ENCODE assay signal across 8 cellular contexts in genomic region chr17:47253541-47254402, GRCh38. TPM values are rescaled to one million over a fixed set of nuclear protein-coding genes. Genes with fewer than 3 reads are reported as not detected.
DNase-seq lines count a peak whose midpoint lies in the region; ATAC-seq and TF ChIP-seq lines count a peak whose summit lies in the region.

Gene ITGB3, plus strand, starts transcription at chr17:47253827. Its CDS starts 35 bp downstream, at chr17:47253862.

- H3K27me3 ChIP-seq in SU-DHL-6 (ENCODE audit: low read length) (no peaks in the 10 kb centered on the region), left ventricle myocardium inferior (ENCODE audit: low read depth) (no peaks in the 10 kb centered on the region), uterus (no peaks in the 10 kb centered on the region)

- peak within 1 kb of the TSS; percentile 63 for H2AFZ ChIP-seq in SU-DHL-6 (ENCODE audit: low read depth, low read length, severe bottlenecking)

- H3K9me3 Mint-ChIP-seq in activated naive CD8-positive, alpha-beta T cell treated with anti-CD3 and anti-CD28 coated beads, Interleukin-2, amount 10 ng/mL, durations not matched to agents 7 days and 5 days, result no peaks in the 10 kb centered on the region

- DNase-seq in DMS 273 treated with DMSO at 0.1 percent for 48 hours (lab: John Stamatoyannopoulos, UW) (peak; percentile 54), KBM-7 (peak; percentile 65), left ventricle myocardium inferior (peak; percentile 82), pulmonary artery endothelial cell (ENCODE audit: low read depth, low spot score) (peak; percentile 56), uterus (peak; percentile 80 to 83)
- DNase-seq in activated naive CD8-positive, alpha-beta T cell treated with anti-CD3 and anti-CD28 coated beads, Interleukin-2, amount 10 ng/mL, durations not matched to agents 7 days and 5 days, result peak; percentile 80

- peak; percentile 29 to 85 for TF ChIP-seq POLR2A in uterus (IDR thresholded peaks at IDR 0.05)

- H3K36me3 ChIP-seq in SU-DHL-6 (ENCODE audit: low read length), result no peaks in the 10 kb centered on the region
- no peaks in the 10 kb centered on the region for H3K36me3 ChIP-seq in left ventricle myocardium inferior
- no peaks in the 10 kb centered on the region for H3K36me3 ChIP-seq in uterus

- H3K4me3 ChIP-seq in SU-DHL-6 (ENCODE audit: insufficient read depth, low read length, poor library complexity, severe bottlenecking), result peak within 1 kb of the TSS; percentile 40
- H3K4me3 ChIP-seq in left ventricle myocardium inferior, result peak within 1 kb of the TSS; percentile 83
- peak within 1 kb of the TSS; percentile 42 to 72 for H3K4me3 ChIP-seq in uterus

- TF ChIP-seq CTCF in SU-DHL-6 (IDR thresholded peaks at IDR 0.05; ENCODE audit: insufficient read depth, low read length, poor library complexity, severe bottlenecking) (no peak), left ventricle myocardium inferior (IDR thresholded peaks at IDR 0.05; ENCODE audit: borderline replicate concordance) (peak; percentile 69), uterus (IDR thresholded peaks at IDR 0.05) (peak; percentile 24 to 74 (median 58))

- H3K4me1 ChIP-seq in left ventricle myocardium inferior, result peaks cover 36% of the 10 kb centered on the region
- H3K4me1 ChIP-seq in uterus, result no peaks in the 10 kb centered on the region

- peak within 1 kb of the TSS; percentile 23 for H3K27ac Mint-ChIP-seq in activated naive CD8-positive, alpha-beta T cell treated with anti-CD3 and anti-CD28 coated beads, Interleukin-2, amount 10 ng/mL, durations not matched to agents 7 days and 5 days

- H3K9me2 ChIP-seq in SU-DHL-6 (replicated peaks; ENCODE audit: insufficient read depth, low read length), result no peaks in the 10 kb centered on the region

- no peaks in the 10 kb centered on the region for H4K20me1 ChIP-seq in SU-DHL-6 (ENCODE audit: low read depth, low read length)

- H3K9me3 ChIP-seq in SU-DHL-6 (ENCODE audit: insufficient read depth, low read length) (no peaks in the 10 kb centered on the region), left ventricle myocardium inferior (replicated peaks) (no peaks in the 10 kb centered on the region), uterus (no peaks in the 10 kb centered on the region)

- H3F3A ChIP-seq in SU-DHL-6 (ENCODE audit: insufficient read depth), result no peaks in the 10 kb centered on the region

- H3K4me1 Mint-ChIP-seq in activated naive CD8-positive, alpha-beta T cell treated with anti-CD3 and anti-CD28 coated beads, Interleukin-2, amount 10 ng/mL, durations not matched to agents 7 days and 5 days, result peaks cover 25% of the 10 kb centered on the region

- POLR2A ChIA-PET in activated naive CD8-positive, alpha-beta T cell treated with anti-CD3 and anti-CD28 coated beads, Interleukin-2, amount 10 ng/mL, durations not matched to agents 7 days and 5 days (lab: Charles Lee), result no interaction called here

- in situ Hi-C loops in KBM-7 (cut with MboI; ENCODE audit: low pct_unique_long_range_greater_than_20kb, low sequenced_read_pairs), result no loop called here

- peaks cover 72% of the 10 kb centered on the region for H3K27me3 Mint-ChIP-seq in activated naive CD8-positive, alpha-beta T cell treated with anti-CD3 and anti-CD28 coated beads, Interleukin-2, amount 10 ng/mL, durations not matched to agents 7 days and 5 days

- peak within 1 kb of the TSS; percentile 86 for H3K4me3 Mint-ChIP-seq in activated naive CD8-positive, alpha-beta T cell treated with anti-CD3 and anti-CD28 coated beads, Interleukin-2, amount 10 ng/mL, durations not matched to agents 7 days and 5 days

- H3K36me3 Mint-ChIP-seq in activated naive CD8-positive, alpha-beta T cell treated with anti-CD3 and anti-CD28 coated beads, Interleukin-2, amount 10 ng/mL, durations not matched to agents 7 days and 5 days, result no peaks in the 10 kb centered on the region

- peak within 1 kb of the TSS; percentile 57 for H3K4me2 ChIP-seq in SU-DHL-6 (ENCODE audit: low read depth, low read length, poor library complexity, severe bottlenecking)

- H3K27ac ChIP-seq in SU-DHL-6 (ENCODE audit: low read depth, low read length) (no peak within 1 kb of the TSS), left ventricle myocardium inferior (replicated peaks) (peak within 1 kb of the TSS; percentile 83), uterus (peak within 1 kb of the TSS; percentile 74 to 91)

- peak within 1 kb of the TSS; percentile 38 for H3K9ac ChIP-seq in SU-DHL-6 (ENCODE audit: low read length)

- intact Hi-C loops in left ventricle myocardium inferior (cut with micrococcal nuclease), result no loop called here
- intact Hi-C loops in uterus (cut with DNase I; ENCODE audit: low total_unique reads), result no loop called here

- peak; percentile 82 for ATAC-seq in GM21528 (IDR thresholded peaks at IDR 0.05; ENCODE audit: low FRiP score, unreplicated experiment)
- ATAC-seq in activated naive CD8-positive, alpha-beta T cell treated with anti-CD3 and anti-CD28 coated beads, Interleukin-2, amount 10 ng/mL, durations not matched to agents 7 days and 5 days (ENCODE audit: low read depth), result peak; percentile 97

- H3K79me2 ChIP-seq in SU-DHL-6 (ENCODE audit: insufficient read depth, low read length), result no peaks in the 10 kb centered on the region

RNA-seq across cellular contexts. Expression of gene ITGB3, which starts in this region (rescaled TPM):
- under 1 TPM in 1 of 2 experiments, not detected in 1; 0.17 TPM for total RNA-seq in activated naive CD8-positive, alpha-beta T cell treated with anti-CD3 and anti-CD28 coated beads, Interleukin-2, amount 10 ng/mL, durations not matched to agents 7 days and 5 days
- total RNA-seq in left ventricle myocardium inferior (3.3 TPM), pulmonary artery endothelial cell (96.8 and 104 TPM in 2 replicates), uterus (10 to 100 TPM in 3 of 4 donors, 1 to 10 TPM in 1; 7.4 to 28.7 (median 23.5) TPM)

Comparison
In these comparisons a context has a peak if more than half of its experiments do, and no peak if none do; other contexts are left out.
1. Peak in DNase-seq and ATAC-seq in activated naive CD8-positive, alpha-beta T cell treated with anti-CD3 and anti-CD28 coated beads, Interleukin-2, amount 10 ng/mL, durations not matched to agents 7 days and 5 days; RNA of the gene not detected or under 1 TPM.